ENCODE assay signal across 1 cellular context in the genomic region with DNA sequence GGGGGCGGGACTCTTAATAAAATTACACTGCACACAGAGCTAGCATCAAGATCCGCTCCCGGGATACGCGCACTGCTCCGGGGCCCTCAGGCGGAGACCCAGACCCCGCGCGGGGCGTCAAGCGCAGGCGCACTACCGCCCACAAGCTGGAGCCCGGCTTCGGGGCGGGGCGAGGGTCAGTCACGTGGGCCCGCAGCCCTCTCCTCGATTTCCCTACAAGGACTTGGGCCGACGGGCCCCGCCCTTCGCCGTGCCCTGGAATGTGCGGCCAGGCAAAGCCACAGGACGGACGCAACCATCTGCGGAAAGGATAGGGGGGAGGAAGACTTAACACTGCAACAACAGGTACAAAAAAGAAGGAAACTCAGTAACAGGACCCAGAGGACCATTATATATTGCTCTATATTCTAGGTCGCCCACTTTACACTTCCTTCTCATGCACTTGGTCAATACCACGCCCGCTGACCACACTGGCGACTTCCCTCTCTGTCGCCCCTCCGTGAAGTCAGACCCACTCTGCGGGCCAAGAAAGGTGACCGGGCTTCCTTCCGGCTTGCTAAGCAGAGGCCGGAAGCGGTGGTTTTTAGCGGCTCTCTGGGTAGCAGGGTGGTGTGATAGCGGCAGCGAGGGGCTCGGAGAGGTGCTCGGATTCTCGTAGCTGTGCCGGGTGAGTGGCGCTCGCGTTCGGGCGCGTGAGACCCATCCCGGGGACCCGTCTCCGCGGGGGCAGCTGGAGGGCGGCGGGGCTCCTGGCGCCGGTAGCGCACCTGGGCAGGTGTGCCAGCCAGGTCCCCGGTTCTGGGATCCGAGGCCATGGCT.
TF ChIP-seq lines count a peak whose summit lies in the region.

MYL12A (plus strand) TSS at position 559 of the 819 bp plus-strand sequence. CDS start 5,447 bp downstream, outside the sequence.

TF ChIP-seq in HepG2, 621 proteins besides CTCF, POLR2A, EP300 and RAD21 (continued from another document and continues in another):
- TF ChIP-seq ZBTB40 (IDR thresholded peaks at IDR 0.05) (no peak), ZBTB40 (CRISPR knock-in tag; IDR thresholded peaks at IDR 0.05) (peak; percentile 37; the same call in 1 of the 2 replicates), RNF2 (conservative IDR thresholded peaks at IDR 0.05; ENCODE audit: low read depth) (no peak), POGK (CRISPR knock-in tag; conservative IDR thresholded peaks at IDR 0.05) (peak; percentile 42; the same call in 1 of the 2 replicates), ZNF616 (CRISPR knock-in tag; IDR thresholded peaks at IDR 0.05; ENCODE audit: low read depth) (no peak), ZNF383 (CRISPR knock-in tag; IDR thresholded peaks at IDR 0.05; ENCODE audit: borderline replicate concordance) (no peak), CREB1 (IDR thresholded peaks at IDR 0.05) (peak; percentile 64; the same call in 1 of the 2 replicates), CREB1 (CRISPR knock-in tag; IDR thresholded peaks at IDR 0.05) (peak; percentile 80), AHR (CRISPR knock-in tag; IDR thresholded peaks at IDR 0.05) (no peak), MAFG (CRISPR knock-in tag; IDR thresholded peaks at IDR 0.05) (no peak), FOXC1 (CRISPR knock-in tag; IDR thresholded peaks at IDR 0.05; ENCODE audit: borderline replicate concordance) (no peak; the same call in 1 of the 2 replicates), SP140L (CRISPR knock-in tag; IDR thresholded peaks at IDR 0.05; ENCODE audit: borderline replicate concordance) (no peak), SP1 (IDR thresholded peaks at IDR 0.05) (no peak), SP1 (CRISPR knock-in tag; IDR thresholded peaks at IDR 0.05) (peak; percentile 19; the same call in 1 of the 2 replicates), HNRNPUL1 (IDR thresholded peaks at IDR 0.05; ENCODE audit: low read depth, low read length) (no peak), AKAP8 (CRISPR knock-in tag; IDR thresholded peaks at IDR 0.05) (no peak), ZNF556 (CRISPR knock-in tag; IDR thresholded peaks at IDR 0.05; ENCODE audit: borderline replicate concordance) (no peak), ZSCAN9 (CRISPR knock-in tag; IDR thresholded peaks at IDR 0.05; ENCODE audit: borderline replicate concordance) (0 out of 2 replicates have a peak, but pooled peaks have one; percentile 17), KAT7 (CRISPR knock-in tag; IDR thresholded peaks at IDR 0.05; ENCODE audit: borderline replicate concordance) (peak; percentile 50; the same call in 1 of the 2 replicates), ZNF816 (CRISPR knock-in tag; IDR thresholded peaks at IDR 0.05; ENCODE audit: borderline replicate concordance) (no peak; the same call in 1 of the 2 replicates), MAFK (conservative IDR thresholded peaks at IDR 0.05 in 1 of 2, IDR thresholded peaks at IDR 0.05 in 1 of 2; ENCODE audit: low read length in 2 of 2) (no peak), TERF1 (CRISPR knock-in tag; IDR thresholded peaks at IDR 0.05) (no peak), NCOA5 (CRISPR knock-in tag; IDR thresholded peaks at IDR 0.05) (no peak), ZNF142 (CRISPR knock-in tag; IDR thresholded peaks at IDR 0.05) (0 out of 2 replicates have a peak, but pooled peaks have one; percentile 34), ZNF772 (CRISPR knock-in tag; IDR thresholded peaks at IDR 0.05) (0 out of 2 replicates have a peak, but pooled peaks have one; percentile 28)
- TF ChIP-seq, protein P1, sequence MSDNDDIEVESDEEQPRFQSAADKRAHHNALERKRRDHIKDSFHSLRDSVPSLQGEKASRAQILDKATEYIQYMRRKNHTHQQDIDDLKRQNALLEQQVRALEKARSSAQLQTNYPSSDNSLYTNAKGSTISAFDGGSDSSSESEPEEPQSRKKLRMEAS (IDR thresholded peaks at IDR 0.05), result peak; percentile 80
- TF ChIP-seq, protein P2, sequence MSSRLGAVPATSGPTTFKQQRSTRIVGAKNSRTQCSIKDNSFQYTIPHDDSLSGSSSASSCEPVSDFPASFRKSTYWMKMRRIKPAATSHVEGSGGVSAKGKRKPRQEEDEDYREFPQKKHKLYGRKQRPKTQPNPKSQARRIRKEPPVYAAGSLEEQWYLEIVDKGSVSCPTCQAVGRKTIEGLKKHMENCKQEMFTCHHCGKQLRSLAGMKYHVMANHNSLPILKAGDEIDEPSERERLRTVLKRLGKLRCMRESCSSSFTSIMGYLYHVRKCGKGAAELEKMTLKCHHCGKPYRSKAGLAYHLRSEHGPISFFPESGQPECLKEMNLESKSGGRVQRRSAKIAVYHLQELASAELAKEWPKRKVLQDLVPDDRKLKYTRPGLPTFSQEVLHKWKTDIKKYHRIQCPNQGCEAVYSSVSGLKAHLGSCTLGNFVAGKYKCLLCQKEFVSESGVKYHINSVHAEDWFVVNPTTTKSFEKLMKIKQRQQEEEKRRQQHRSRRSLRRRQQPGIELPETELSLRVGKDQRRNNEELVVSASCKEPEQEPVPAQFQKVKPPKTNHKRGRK (CRISPR knock-in tag; IDR thresholded peaks at IDR 0.05), result no peak
- TF ChIP-seq, protein P3, sequence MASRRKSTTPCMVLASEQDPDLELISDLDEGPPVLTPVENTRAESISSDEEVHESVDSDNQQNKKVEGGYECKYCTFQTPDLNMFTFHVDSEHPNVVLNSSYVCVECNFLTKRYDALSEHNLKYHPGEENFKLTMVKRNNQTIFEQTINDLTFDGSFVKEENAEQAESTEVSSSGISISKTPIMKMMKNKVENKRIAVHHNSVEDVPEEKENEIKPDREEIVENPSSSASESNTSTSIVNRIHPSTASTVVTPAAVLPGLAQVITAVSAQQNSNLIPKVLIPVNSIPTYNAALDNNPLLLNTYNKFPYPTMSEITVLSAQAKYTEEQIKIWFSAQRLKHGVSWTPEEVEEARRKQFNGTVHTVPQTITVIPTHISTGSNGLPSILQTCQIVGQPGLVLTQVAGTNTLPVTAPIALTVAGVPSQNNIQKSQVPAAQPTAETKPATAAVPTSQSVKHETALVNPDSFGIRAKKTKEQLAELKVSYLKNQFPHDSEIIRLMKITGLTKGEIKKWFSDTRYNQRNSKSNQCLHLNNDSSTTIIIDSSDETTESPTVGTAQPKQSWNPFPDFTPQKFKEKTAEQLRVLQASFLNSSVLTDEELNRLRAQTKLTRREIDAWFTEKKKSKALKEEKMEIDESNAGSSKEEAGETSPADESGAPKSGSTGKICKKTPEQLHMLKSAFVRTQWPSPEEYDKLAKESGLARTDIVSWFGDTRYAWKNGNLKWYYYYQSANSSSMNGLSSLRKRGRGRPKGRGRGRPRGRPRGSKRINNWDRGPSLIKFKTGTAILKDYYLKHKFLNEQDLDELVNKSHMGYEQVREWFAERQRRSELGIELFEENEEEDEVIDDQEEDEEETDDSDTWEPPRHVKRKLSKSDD (CRISPR knock-in tag; IDR thresholded peaks at IDR 0.05; ENCODE audit: low read depth), result no peak
